Comparison of ENCODE assay signal across 15 cellular contexts in the genomic region with DNA sequence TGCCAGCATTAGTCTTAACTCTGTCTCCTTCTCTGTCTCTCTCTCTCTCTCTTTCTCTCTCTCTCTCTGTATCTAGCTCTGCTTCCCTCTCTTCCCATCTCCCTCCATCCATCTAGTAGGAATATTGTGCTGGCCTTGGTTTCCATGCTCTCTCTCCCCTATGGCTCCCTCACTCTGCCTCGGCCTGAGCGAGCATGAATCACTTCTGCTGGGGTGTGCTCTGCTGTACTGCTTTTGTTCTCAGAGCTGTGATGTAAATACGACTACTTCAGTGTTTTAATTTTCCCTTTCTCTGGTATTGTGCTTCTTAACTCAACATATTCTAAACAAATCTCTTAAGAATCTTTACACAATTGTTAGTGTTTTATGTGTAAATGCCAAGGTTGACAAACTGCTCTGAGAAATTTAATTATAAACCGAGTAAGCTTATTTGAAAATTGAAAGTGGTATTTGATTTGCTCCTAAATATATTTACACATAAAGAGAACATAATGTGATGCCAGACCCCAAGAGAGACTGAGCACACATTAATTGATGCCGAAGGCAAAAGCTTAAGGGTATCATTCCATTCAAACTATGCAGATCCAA.
DNase-seq lines count a peak whose midpoint lies in the region; ATAC-seq, FAIRE-seq and TF ChIP-seq lines count a peak whose summit lies in the region.
"Had no signal": no experiment of that assay in that cellular context is flagged by ENCODE, and none has a peak within 500 bp of the region (broad histone marks: within the 10 kb centered on the region; RNA-seq: fewer than 3 reads in every experiment).

No MANE protein-coding gene starts in this region.

- no peaks in the 10 kb centered on the region for H3F3A ChIP-seq in GM23338 (replicated peaks; ENCODE audit: low read depth)

- TF ChIP-seq CTCF in GM23338 (conservative IDR thresholded peaks at IDR 0.05; ENCODE audit: low read depth in 2 of 2) (no peak), brain (conservative IDR thresholded peaks at IDR 0.05) (no peak)

- H3K9me3 Mint-ChIP-seq in GM23338 (peaks cover 6% of the 10 kb centered on the region; the same call in 1 of the 3 replicates), brain (peaks cover 12 to 21% (median 19%) of the 10 kb centered on the region in 5 experiments)
- H3K9me3 Mint-ChIP-seq: natural killer cell treated with Interleukin-12 subunit alpha and Interleukin-12 subunit beta and Interleukin-15 and Interleukin-18, amount 100 ng/mL, for 72 hours had no signal

- ATAC-seq in GM23338 (peak; percentile 66), GM21825 (IDR thresholded peaks at IDR 0.05; ENCODE audit: unreplicated experiment) (no peak)
- ATAC-seq: natural killer cell treated with Interleukin-12 subunit alpha and Interleukin-12 subunit beta and Interleukin-15 and Interleukin-18, amount 100 ng/mL, for 72 hours had no signal

- DNase-seq in GM23338 (ENCODE audit: low spot score) (no peak), NCI-H146 treated with DMSO at 0.1 percent for 48 hours (lab: John Stamatoyannopoulos, UW; ENCODE audit: unreplicated experiment) (peak; percentile 67), kidney tubule cell (ENCODE audit: low spot score) (peak; percentile 9), NCI-H187 treated with DMSO at 0.1 percent for 48 hours (lab: John Stamatoyannopoulos, UW) (no peak), H54 (ENCODE audit: insufficient read length, low spot score) (no peak), urothelium cell line (ENCODE audit: low spot score) (no peak)
- DNase-seq: activated T-cell treated with anti-CD3 and anti-CD28 coated beads for 4 hours, DMS79 treated with DMSO at 0.1 percent for 48 hours, NCI-H82 had no signal

- H3K36me3 Mint-ChIP-seq in GM23338 (ENCODE audit: low read depth) (no peaks in the 10 kb centered on the region), brain (no peaks in the 10 kb centered on the region)
- H3K36me3 Mint-ChIP-seq: natural killer cell treated with Interleukin-12 subunit alpha and Interleukin-12 subunit beta and Interleukin-15 and Interleukin-18, amount 100 ng/mL, for 72 hours had no signal

- no peak overlapping the region for H3K27ac Mint-ChIP-seq in GM23338
- peak overlapping the region in 4 of 5 experiments; percentile 11 to 91 (median 52) for H3K27ac Mint-ChIP-seq in brain
- H3K27ac Mint-ChIP-seq: activated naive CD8-positive, alpha-beta T cell; IgD-negative memory B cell; natural killer cell treated with Interleukin-12 subunit alpha and Interleukin-12 subunit beta and Interleukin-15 and Interleukin-18, amount 100 ng/mL, for 72 hours had no signal

- no peaks in the 10 kb centered on the region for H4K20me1 ChIP-seq in GM23338 (replicated peaks; ENCODE audit: insufficient read depth)
- H4K20me1 ChIP-seq: BLaER1 treated with 17β-estradiol and CSF1 and Interleukin-3, amounts not matched to agents 10 nM and 100 nM had no signal

- no peak overlapping the region for H3K27ac ChIP-seq in GM23338 (ENCODE audit: low read depth)
- H3K27ac ChIP-seq: BLaER1 treated with 17β-estradiol and CSF1 and Interleukin-3, amounts not matched to agents 10 nM and 100 nM had no signal

- H2AFZ ChIP-seq in GM23338 = 0 out of 2 replicates have a peak overlapping the region, but pooled peaks have one; percentile 19

- no peak overlapping the region for H3K4me3 Mint-ChIP-seq in GM23338
- H3K4me3 Mint-ChIP-seq in brain = no peak overlapping the region
- H3K4me3 Mint-ChIP-seq: activated naive CD8-positive, alpha-beta T cell; IgD-negative memory B cell; natural killer cell treated with Interleukin-12 subunit alpha and Interleukin-12 subunit beta and Interleukin-15 and Interleukin-18, amount 100 ng/mL, for 72 hours had no signal

- H3K27me3 Mint-ChIP-seq in GM23338 (ENCODE audit: insufficient read depth, low read depth, poor library complexity) = no peaks in the 10 kb centered on the region
- no peaks in the 10 kb centered on the region for H3K27me3 Mint-ChIP-seq in brain
- H3K27me3 Mint-ChIP-seq: activated naive CD8-positive, alpha-beta T cell had no signal

- FAIRE-seq in H54 (lab: Jason Lieb, UNC) (no peak), urothelium cell line (lab: Jason Lieb, UNC) (no peak)

- no peak for TF ChIP-seq POLR2A in H54 (IDR thresholded peaks at IDR 0.05; ENCODE audit: low read depth, low read length)

- peaks cover 6% of the 10 kb centered on the region; the same call in 1 of the 2 replicates for H3K4me1 ChIP-seq in GM23338 (ENCODE audit: insufficient read depth)

- no peak overlapping the region for H3K4me3 ChIP-seq in GM23338
- H3K4me3 ChIP-seq: BLaER1 treated with 17β-estradiol and CSF1 and Interleukin-3, amounts not matched to agents 10 nM and 100 nM had no signal

- H3K27me3 ChIP-seq in GM23338 (ENCODE audit: insufficient read depth) = no peaks in the 10 kb centered on the region
- H3K27me3 ChIP-seq: BLaER1 treated with 17β-estradiol and CSF1 and Interleukin-3, amounts not matched to agents 10 nM and 100 nM had no signal

- H3K79me2 ChIP-seq in GM23338 (replicated peaks; ENCODE audit: insufficient read depth) = no peaks in the 10 kb centered on the region

- no peak overlapping the region for H3K4me2 ChIP-seq in GM23338
- H3K4me2 ChIP-seq: BLaER1 treated with 17β-estradiol and CSF1 and Interleukin-3, amounts not matched to agents 10 nM and 100 nM had no signal

- H3K9me2 ChIP-seq in GM23338 (ENCODE audit: insufficient read depth) = peaks cover 3% of the 10 kb centered on the region; the same call in 1 of the 2 replicates

- H3K36me3 ChIP-seq in GM23338 (ENCODE audit: insufficient read depth) = no peaks in the 10 kb centered on the region
- H3K36me3 ChIP-seq: BLaER1 treated with 17β-estradiol and CSF1 and Interleukin-3, amounts not matched to agents 10 nM and 100 nM had no signal

- peaks cover 3% of the 10 kb centered on the region; the same call in 2 of the 3 replicates for H3K4me1 Mint-ChIP-seq in GM23338
- peaks cover 21% of the 10 kb centered on the region for H3K4me1 Mint-ChIP-seq in brain

TF ChIP-seq in GM23338, 12 proteins besides CTCF, POLR2A, EP300 and RAD21 (continues in another document):
- TF ChIP-seq ZNF114 (CRISPR knock-in tag; IDR thresholded peaks at IDR 0.05) (no peak), JUNB (IDR thresholded peaks at IDR 0.05; ENCODE audit: unreplicated experiment) (no peak), NANOG (IDR thresholded peaks at IDR 0.05; ENCODE audit: borderline replicate concordance) (no peak)
- TF ChIP-seq, protein P1, sequence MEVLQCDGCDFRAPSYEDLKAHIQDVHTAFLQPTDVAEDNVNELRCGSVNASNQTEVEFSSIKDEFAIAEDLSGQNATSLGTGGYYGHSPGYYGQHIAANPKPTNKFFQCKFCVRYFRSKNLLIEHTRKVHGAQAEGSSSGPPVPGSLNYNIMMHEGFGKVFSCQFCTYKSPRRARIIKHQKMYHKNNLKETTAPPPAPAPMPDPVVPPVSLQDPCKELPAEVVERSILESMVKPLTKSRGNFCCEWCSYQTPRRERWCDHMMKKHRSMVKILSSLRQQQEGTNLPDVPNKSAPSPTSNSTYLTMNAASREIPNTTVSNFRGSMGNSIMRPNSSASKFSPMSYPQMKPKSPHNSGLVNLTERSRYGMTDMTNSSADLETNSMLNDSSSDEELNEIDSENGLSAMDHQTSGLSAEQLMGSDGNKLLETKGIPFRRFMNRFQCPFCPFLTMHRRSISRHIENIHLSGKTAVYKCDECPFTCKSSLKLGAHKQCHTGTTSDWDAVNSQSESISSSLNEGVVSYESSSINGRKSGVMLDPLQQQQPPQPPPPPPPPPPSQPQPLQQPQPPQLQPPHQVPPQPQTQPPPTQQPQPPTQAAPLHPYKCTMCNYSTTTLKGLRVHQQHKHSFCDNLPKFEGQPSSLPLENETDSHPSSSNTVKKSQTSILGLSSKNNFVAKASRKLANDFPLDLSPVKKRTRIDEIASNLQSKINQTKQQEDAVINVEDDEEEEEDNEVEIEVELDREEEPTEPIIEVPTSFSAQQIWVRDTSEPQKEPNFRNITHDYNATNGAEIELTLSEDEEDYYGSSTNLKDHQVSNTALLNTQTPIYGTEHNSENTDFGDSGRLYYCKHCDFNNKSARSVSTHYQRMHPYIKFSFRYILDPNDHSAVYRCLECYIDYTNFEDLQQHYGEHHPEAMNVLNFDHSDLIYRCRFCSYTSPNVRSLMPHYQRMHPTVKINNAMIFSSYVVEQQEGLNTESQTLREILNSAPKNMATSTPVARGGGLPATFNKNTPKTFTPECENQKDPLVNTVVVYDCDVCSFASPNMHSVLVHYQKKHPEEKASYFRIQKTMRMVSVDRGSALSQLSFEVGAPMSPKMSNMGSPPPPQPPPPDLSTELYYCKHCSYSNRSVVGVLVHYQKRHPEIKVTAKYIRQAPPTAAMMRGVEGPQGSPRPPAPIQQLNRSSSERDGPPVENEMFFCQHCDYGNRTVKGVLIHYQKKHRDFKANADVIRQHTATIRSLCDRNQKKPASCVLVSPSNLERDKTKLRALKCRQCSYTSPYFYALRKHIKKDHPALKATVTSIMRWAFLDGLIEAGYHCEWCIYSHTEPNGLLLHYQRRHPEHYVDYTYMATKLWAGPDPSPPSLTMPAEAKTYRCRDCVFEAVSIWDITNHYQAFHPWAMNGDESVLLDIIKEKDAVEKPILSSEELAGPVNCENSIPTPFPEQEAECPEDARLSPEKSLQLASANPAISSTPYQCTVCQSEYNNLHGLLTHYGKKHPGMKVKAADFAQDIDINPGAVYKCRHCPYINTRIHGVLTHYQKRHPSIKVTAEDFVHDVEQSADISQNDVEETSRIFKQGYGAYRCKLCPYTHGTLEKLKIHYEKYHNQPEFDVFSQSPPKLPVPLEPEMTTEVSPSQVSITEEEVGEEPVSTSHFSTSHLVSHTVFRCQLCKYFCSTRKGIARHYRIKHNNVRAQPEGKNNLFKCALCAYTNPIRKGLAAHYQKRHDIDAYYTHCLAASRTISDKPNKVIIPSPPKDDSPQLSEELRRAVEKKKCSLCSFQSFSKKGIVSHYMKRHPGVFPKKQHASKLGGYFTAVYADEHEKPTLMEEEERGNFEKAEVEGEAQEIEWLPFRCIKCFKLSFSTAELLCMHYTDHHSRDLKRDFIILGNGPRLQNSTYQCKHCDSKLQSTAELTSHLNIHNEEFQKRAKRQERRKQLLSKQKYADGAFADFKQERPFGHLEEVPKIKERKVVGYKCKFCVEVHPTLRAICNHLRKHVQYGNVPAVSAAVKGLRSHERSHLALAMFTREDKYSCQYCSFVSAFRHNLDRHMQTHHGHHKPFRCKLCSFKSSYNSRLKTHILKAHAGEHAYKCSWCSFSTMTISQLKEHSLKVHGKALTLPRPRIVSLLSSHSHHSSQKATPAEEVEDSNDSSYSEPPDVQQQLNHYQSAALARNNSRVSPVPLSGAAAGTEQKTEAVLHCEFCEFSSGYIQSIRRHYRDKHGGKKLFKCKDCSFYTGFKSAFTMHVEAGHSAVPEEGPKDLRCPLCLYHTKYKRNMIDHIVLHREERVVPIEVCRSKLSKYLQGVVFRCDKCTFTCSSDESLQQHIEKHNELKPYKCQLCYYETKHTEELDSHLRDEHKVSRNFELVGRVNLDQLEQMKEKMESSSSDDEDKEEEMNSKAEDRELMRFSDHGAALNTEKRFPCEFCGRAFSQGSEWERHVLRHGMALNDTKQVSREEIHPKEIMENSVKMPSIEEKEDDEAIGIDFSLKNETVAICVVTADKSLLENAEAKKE (CRISPR knock-in tag; IDR thresholded peaks at IDR 0.05) = no peak

Comparison
In these comparisons a context has a peak if more than half of its experiments do, and no peak if none do; other contexts are left out.
1. DNase-seq: peak in NCI-H146 treated with DMSO at 0.1 percent for 48 hours (single experiment) and kidney tubule cell (single experiment); none in GM23338 (single experiment), NCI-H187 treated with DMSO at 0.1 percent for 48 hours (single experiment), H54 (single experiment) and urothelium cell line (single experiment).